1 cellular context compared by ENCODE assay signal in genomic region chr20:50981714-50982048, GRCh38.
TF ChIP-seq lines count a peak whose summit lies in the region.

No MANE protein-coding gene starts in this region.

TF ChIP-seq in IMR-90, 13 proteins besides CTCF, POLR2A, EP300 and RAD21:
- TF ChIP-seq CEBPB (IDR thresholded peaks at IDR 0.05; ENCODE audit: low read depth, low read length) (no peak), ELK1 (IDR thresholded peaks at IDR 0.05; ENCODE audit: borderline replicate concordance, low read depth, low read length) (no peak), NFE2L2 (IDR thresholded peaks at IDR 0.05; ENCODE audit: low read depth, low read length) (no peak), CHD1 (IDR thresholded peaks at IDR 0.05; ENCODE audit: low read depth, low read length) (no peak), RFX5 (IDR thresholded peaks at IDR 0.05; ENCODE audit: low read depth, low read length) (no peak), MAFK (IDR thresholded peaks at IDR 0.05; ENCODE audit: low read depth, low read length) (no peak), FOS (IDR thresholded peaks at IDR 0.05; ENCODE audit: low read depth, low read length) (no peak), RCOR1 (IDR thresholded peaks at IDR 0.05; ENCODE audit: insufficient replicate concordance, low read length) (no peak), BHLHE40 (IDR thresholded peaks at IDR 0.05; ENCODE audit: low read depth, low read length) (no peak), MXI1 (IDR thresholded peaks at IDR 0.05; ENCODE audit: borderline replicate concordance, low read depth, low read length) (no peak)
- TF ChIP-seq, protein P1, sequence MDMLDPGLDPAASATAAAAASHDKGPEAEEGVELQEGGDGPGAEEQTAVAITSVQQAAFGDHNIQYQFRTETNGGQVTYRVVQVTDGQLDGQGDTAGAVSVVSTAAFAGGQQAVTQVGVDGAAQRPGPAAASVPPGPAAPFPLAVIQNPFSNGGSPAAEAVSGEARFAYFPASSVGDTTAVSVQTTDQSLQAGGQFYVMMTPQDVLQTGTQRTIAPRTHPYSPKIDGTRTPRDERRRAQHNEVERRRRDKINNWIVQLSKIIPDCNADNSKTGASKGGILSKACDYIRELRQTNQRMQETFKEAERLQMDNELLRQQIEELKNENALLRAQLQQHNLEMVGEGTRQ (IDR thresholded peaks at IDR 0.05; ENCODE audit: low read depth, low read length) = no peak
